8 cellular contexts compared by ENCODE assay signal in the genomic region with DNA sequence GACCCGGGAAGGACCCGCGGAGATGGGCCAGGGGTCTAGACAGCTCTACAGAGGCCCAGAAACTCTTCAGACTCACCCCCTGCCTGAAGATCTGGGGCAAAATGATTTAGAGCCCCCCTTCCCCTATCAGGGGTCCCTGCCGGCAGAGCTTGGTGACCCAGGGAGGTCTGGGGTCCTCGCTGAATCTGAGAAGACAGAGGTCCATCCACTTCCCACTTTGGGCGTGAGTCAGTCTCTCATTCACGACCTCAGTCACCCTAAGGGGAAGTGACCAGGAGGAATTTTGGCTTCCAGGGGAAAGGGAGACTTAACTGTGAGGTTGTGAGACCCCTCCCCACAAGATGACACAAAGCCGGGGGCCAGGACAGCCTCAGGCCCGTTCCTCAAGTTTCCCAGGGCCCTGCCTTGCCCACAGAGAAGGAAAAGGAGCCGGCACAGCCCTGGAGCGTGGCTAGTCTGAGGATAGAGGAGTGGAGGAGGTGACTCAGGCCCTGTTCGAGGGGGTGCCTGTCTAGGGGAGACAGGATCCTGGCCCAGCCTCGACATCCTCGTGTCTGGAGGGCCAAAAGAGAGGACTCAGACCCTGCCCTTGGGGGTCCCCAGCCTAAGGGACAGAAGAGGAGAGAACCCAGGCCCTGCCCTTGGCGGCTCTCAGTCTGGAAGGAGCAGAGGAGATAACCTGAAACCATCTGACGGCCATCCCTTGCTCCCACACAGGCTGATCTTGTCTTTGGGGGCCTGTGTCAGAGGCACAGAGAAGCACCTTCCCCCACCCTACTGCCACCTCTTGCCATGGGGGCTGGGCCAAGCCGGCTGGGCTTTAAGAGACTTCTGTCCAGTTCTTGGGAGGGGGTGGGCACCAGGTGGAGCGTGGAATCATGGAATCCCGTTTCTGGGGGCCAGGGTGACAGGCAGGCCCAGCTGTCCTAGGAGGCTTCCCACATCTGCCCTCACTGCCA. TPM values are rescaled to one million over a fixed set of nuclear protein-coding genes. Genes with fewer than 3 reads are reported as not detected.
DNase-seq lines count a peak whose midpoint lies in the region; ATAC-seq and TF ChIP-seq lines count a peak whose summit lies in the region.

No MANE protein-coding gene starts in this region.

- H3K9me3 Mint-ChIP-seq in activated T-helper 1 cell treated with anti-CD3 and anti-CD28 coated beads, Interleukin-12 subunit alpha, Interleukin-12 subunit beta, Interleukin-2, Interleukin-4 antibody, amounts not matched to agents 30 ng/mL and 10 ng/mL and 1 ng/mL, durations not matched to agents 14 hours and 24 hours and 36 hours: no peaks in the 10 kb centered on the region
- H3K9me3 Mint-ChIP-seq in CD4-positive, alpha-beta memory T cell: no peaks in the 10 kb centered on the region
- no peaks in the 10 kb centered on the region for H3K9me3 Mint-ChIP-seq in activated CD4-positive, alpha-beta memory T cell treated with anti-CD3 and anti-CD28 coated beads, Interleukin-2, amount 10 ng/mL, durations not matched to agents 7 days and 5 days

- H3K9me3 ChIP-seq in heart right ventricle: no peaks in the 10 kb centered on the region
- no peaks in the 10 kb centered on the region for H3K9me3 ChIP-seq in CD4-positive, alpha-beta memory T cell (ENCODE audit: control insufficient read depth in 1 of 2, low read length in 2 of 2)

- peak in 6 of 8 donors; percentile 12 to 48 (median 36) for ATAC-seq in heart right ventricle
- ATAC-seq in HG03139 (IDR thresholded peaks at IDR 0.05; ENCODE audit: unreplicated experiment): no peak

- H3K4me1 ChIP-seq in heart right ventricle: peaks cover 17 to 73% (median 50%) of the 10 kb centered on the region in 9 donors
- H3K4me1 ChIP-seq in CD4-positive, alpha-beta memory T cell (ENCODE audit: insufficient read depth, low read length): no peaks in the 10 kb centered on the region

- POLR2A ChIA-PET in CD4-positive, alpha-beta memory T cell (lab: Charles Lee; ENCODE audit: partially characterized antibody): no interaction called here
- POLR2A ChIA-PET in activated CD4-positive, alpha-beta memory T cell treated with anti-CD3 and anti-CD28 coated beads, Interleukin-2, amount 10 ng/mL, durations not matched to agents 7 days and 5 days (lab: Charles Lee): no interaction called here

- H3K27me3 Mint-ChIP-seq in activated T-helper 1 cell treated with anti-CD3 and anti-CD28 coated beads, Interleukin-12 subunit alpha, Interleukin-12 subunit beta, Interleukin-2, Interleukin-4 antibody, amounts not matched to agents 30 ng/mL and 10 ng/mL and 1 ng/mL, durations not matched to agents 14 hours and 24 hours and 36 hours (ENCODE audit: insufficient read depth): peaks cover 18% of the 10 kb centered on the region
- H3K27me3 Mint-ChIP-seq in CD4-positive, alpha-beta memory T cell: peaks cover 9 to 22% of the 10 kb centered on the region in 2 donors
- H3K27me3 Mint-ChIP-seq in activated CD4-positive, alpha-beta memory T cell treated with anti-CD3 and anti-CD28 coated beads, Interleukin-2, amount 10 ng/mL, durations not matched to agents 7 days and 5 days: peaks cover 14% of the 10 kb centered on the region

- TF ChIP-seq CTCF in heart right ventricle (IDR thresholded peaks at IDR 0.05): no peak

- H3K36me3 ChIP-seq in heart right ventricle: no peaks in the 10 kb centered on the region
- no peaks in the 10 kb centered on the region for H3K36me3 ChIP-seq in CD4-positive, alpha-beta memory T cell (ENCODE audit: insufficient read depth, low read length)

- peak; percentile 80 for DNase-seq in GM03348 (ENCODE audit: low spot score)
- DNase-seq in activated T-helper 1 cell treated with anti-CD3 and anti-CD28 coated beads, Interleukin-12 subunit alpha, Interleukin-12 subunit beta, Interleukin-2, Interleukin-4 antibody, amounts not matched to agents 30 ng/mL and 10 ng/mL and 1 ng/mL, durations not matched to agents 14 hours and 24 hours and 36 hours (ENCODE audit: low spot score): no peak
- DNase-seq in heart right ventricle: peak in 1 of 2 donors; percentile 13
- DNase-seq in retina: peak; percentile 65
- DNase-seq in CD4-positive, alpha-beta memory T cell: no peak
- DNase-seq in amniotic stem cell (lab: John Stamatoyannopoulos, UW): no peak
- DNase-seq in activated CD4-positive, alpha-beta memory T cell treated with anti-CD3 and anti-CD28 coated beads, Interleukin-2, amount 10 ng/mL, durations not matched to agents 7 days and 5 days: no peak

- H3K27me3 ChIP-seq in heart right ventricle: peaks cover 0 to 24% (median 0%) of the 10 kb centered on the region in 7 donors
- peaks cover 4% of the 10 kb centered on the region for H3K27me3 ChIP-seq in CD4-positive, alpha-beta memory T cell (ENCODE audit: insufficient read depth, low read length)

- WGBS in heart right ventricle, 2 donors: 63 to 68% methylated on average over 19 of the region's 19 CpGs

- H3K4me3 Mint-ChIP-seq in activated T-helper 1 cell treated with anti-CD3 and anti-CD28 coated beads, Interleukin-12 subunit alpha, Interleukin-12 subunit beta, Interleukin-2, Interleukin-4 antibody, amounts not matched to agents 30 ng/mL and 10 ng/mL and 1 ng/mL, durations not matched to agents 14 hours and 24 hours and 36 hours: no peak overlapping the region
- H3K4me3 Mint-ChIP-seq in CD4-positive, alpha-beta memory T cell: peak overlapping the region in 1 of 8 donors; percentile 2
- H3K4me3 Mint-ChIP-seq in activated CD4-positive, alpha-beta memory T cell treated with anti-CD3 and anti-CD28 coated beads, Interleukin-2, amount 10 ng/mL, durations not matched to agents 7 days and 5 days: no peak overlapping the region

- peak overlapping the region in 8 of 10 donors; percentile 62 to 85 (median 71) for H3K27ac ChIP-seq in heart right ventricle
- no peak overlapping the region for H3K27ac ChIP-seq in CD4-positive, alpha-beta memory T cell (ENCODE audit: low read depth, low read length)

- H3K4me1 Mint-ChIP-seq in activated T-helper 1 cell treated with anti-CD3 and anti-CD28 coated beads, Interleukin-12 subunit alpha, Interleukin-12 subunit beta, Interleukin-2, Interleukin-4 antibody, amounts not matched to agents 30 ng/mL and 10 ng/mL and 1 ng/mL, durations not matched to agents 14 hours and 24 hours and 36 hours (ENCODE audit: low read depth): peaks cover 29% of the 10 kb centered on the region
- H3K4me1 Mint-ChIP-seq in CD4-positive, alpha-beta memory T cell: peaks cover 0 to 4% (median under 1%) of the 10 kb centered on the region in 4 donors
- peaks cover 5% of the 10 kb centered on the region for H3K4me1 Mint-ChIP-seq in activated CD4-positive, alpha-beta memory T cell treated with anti-CD3 and anti-CD28 coated beads, Interleukin-2, amount 10 ng/mL, durations not matched to agents 7 days and 5 days

- peaks cover 3% of the 10 kb centered on the region for H3K36me3 Mint-ChIP-seq in activated T-helper 1 cell treated with anti-CD3 and anti-CD28 coated beads, Interleukin-12 subunit alpha, Interleukin-12 subunit beta, Interleukin-2, Interleukin-4 antibody, amounts not matched to agents 30 ng/mL and 10 ng/mL and 1 ng/mL, durations not matched to agents 14 hours and 24 hours and 36 hours (ENCODE audit: low read depth)
- H3K36me3 Mint-ChIP-seq in CD4-positive, alpha-beta memory T cell: no peaks in the 10 kb centered on the region
- no peaks in the 10 kb centered on the region for H3K36me3 Mint-ChIP-seq in activated CD4-positive, alpha-beta memory T cell treated with anti-CD3 and anti-CD28 coated beads, Interleukin-2, amount 10 ng/mL, durations not matched to agents 7 days and 5 days (ENCODE audit: low read depth)

- intact Hi-C loops in activated T-helper 1 cell treated with anti-CD3 and anti-CD28 coated beads, Interleukin-12 subunit alpha, Interleukin-12 subunit beta, Interleukin-2, Interleukin-4 antibody, amounts not matched to agents 30 ng/mL and 10 ng/mL and 1 ng/mL, durations not matched to agents 14 hours and 24 hours and 36 hours (cut with micrococcal nuclease): no loop called here
- intact Hi-C loops in heart right ventricle (cut with DNase I): no loop called here
- intact Hi-C loops in CD4-positive, alpha-beta memory T cell (cut with micrococcal nuclease): no loop called here

- peak overlapping the region; percentile 34 for H3K27ac Mint-ChIP-seq in activated T-helper 1 cell treated with anti-CD3 and anti-CD28 coated beads, Interleukin-12 subunit alpha, Interleukin-12 subunit beta, Interleukin-2, Interleukin-4 antibody, amounts not matched to agents 30 ng/mL and 10 ng/mL and 1 ng/mL, durations not matched to agents 14 hours and 24 hours and 36 hours
- H3K27ac Mint-ChIP-seq in CD4-positive, alpha-beta memory T cell: no peak overlapping the region
- H3K27ac Mint-ChIP-seq in activated CD4-positive, alpha-beta memory T cell treated with anti-CD3 and anti-CD28 coated beads, Interleukin-2, amount 10 ng/mL, durations not matched to agents 7 days and 5 days: no peak overlapping the region

- H3K4me3 ChIP-seq in heart right ventricle: peak overlapping the region in 9 of 10 donors; percentile 45 to 67 (median 58)
- no peak overlapping the region for H3K4me3 ChIP-seq in CD4-positive, alpha-beta memory T cell (ENCODE audit: low read length in 2 of 2)

- CTCF ChIA-PET in CD4-positive, alpha-beta memory T cell (lab: Charles Lee; ENCODE audit: partially characterized antibody): no interaction called here
- CTCF ChIA-PET in activated CD4-positive, alpha-beta memory T cell treated with anti-CD3 and anti-CD28 coated beads, Interleukin-2, amount 10 ng/mL, durations not matched to agents 7 days and 5 days (lab: Charles Lee): no interaction called here

RNA-seq across cellular contexts. Expression of gene PDLIM4, which starts 0.9 kb away (rescaled TPM):
- 1.4 and 2.0 TPM in 2 replicates for total RNA-seq in activated T-helper 1 cell treated with anti-CD3 and anti-CD28 coated beads, Interleukin-12 subunit alpha, Interleukin-12 subunit beta, Interleukin-2, Interleukin-4 antibody, amounts not matched to agents 30 ng/mL and 10 ng/mL and 1 ng/mL, durations not matched to agents 14 hours and 24 hours and 36 hours
- 1 to 10 TPM; 2.1 to 8.7 (median 3.4) TPM for total RNA-seq in heart right ventricle
- 10 to 100 TPM in 1 of 2 donors, 1 to 10 TPM in 1; 3.4 to 15.3 TPM for polyA plus RNA-seq in heart right ventricle
- not detected for total RNA-seq in CD4-positive, alpha-beta memory T cell
- polyA plus RNA-seq in CD4-positive, alpha-beta memory T cell: not detected
- not detected for total RNA-seq in activated CD4-positive, alpha-beta memory T cell treated with anti-CD3 and anti-CD28 coated beads, Interleukin-2, amount 10 ng/mL, durations not matched to agents 7 days and 5 days

RNA-seq across cellular contexts. Expression of gene P4HA2, which starts 30.7 kb away (rescaled TPM):
- 48.7 and 49.4 TPM in 2 replicates for total RNA-seq in activated T-helper 1 cell treated with anti-CD3 and anti-CD28 coated beads, Interleukin-12 subunit alpha, Interleukin-12 subunit beta, Interleukin-2, Interleukin-4 antibody, amounts not matched to agents 30 ng/mL and 10 ng/mL and 1 ng/mL, durations not matched to agents 14 hours and 24 hours and 36 hours
- total RNA-seq in heart right ventricle: 10 to 100 TPM; 35.0 to 77.1 (median 52.4) TPM
- 10 to 100 TPM; 27.2 to 97.0 TPM for polyA plus RNA-seq in heart right ventricle
- under 1 TPM; 0.28 to 0.96 TPM for total RNA-seq in CD4-positive, alpha-beta memory T cell
- polyA plus RNA-seq in CD4-positive, alpha-beta memory T cell: under 1 TPM in 1 of 2 donors, not detected in 1; 0.14 TPM
- total RNA-seq in activated CD4-positive, alpha-beta memory T cell treated with anti-CD3 and anti-CD28 coated beads, Interleukin-2, amount 10 ng/mL, durations not matched to agents 7 days and 5 days: 10 to 100 TPM in 1 of 2 experiments, 1 to 10 TPM in 1; 9.7 to 10.5 TPM

RNA-seq across cellular contexts. Expression of gene SLC22A4, which starts 35.8 kb away (rescaled TPM):
- total RNA-seq in activated T-helper 1 cell treated with anti-CD3 and anti-CD28 coated beads, Interleukin-12 subunit alpha, Interleukin-12 subunit beta, Interleukin-2, Interleukin-4 antibody, amounts not matched to agents 30 ng/mL and 10 ng/mL and 1 ng/mL, durations not matched to agents 14 hours and 24 hours and 36 hours: 1.6 and 2.6 TPM in 2 replicates
- total RNA-seq in heart right ventricle: 1 to 10 TPM in 8 of 10 donors, under 1 TPM in 2; 0.39 to 9.0 (median 2.1) TPM
- polyA plus RNA-seq in heart right ventricle: 1 to 10 TPM in 1 of 2 donors, under 1 TPM in 1; 0.51 to 2.7 TPM
- total RNA-seq in CD4-positive, alpha-beta memory T cell: under 1 TPM in 1 of 2 experiments, not detected in 1; 0.22 TPM
- polyA plus RNA-seq in CD4-positive, alpha-beta memory T cell: not detected
- under 1 TPM; 0.10 to 0.28 TPM for total RNA-seq in activated CD4-positive, alpha-beta memory T cell treated with anti-CD3 and anti-CD28 coated beads, Interleukin-2, amount 10 ng/mL, durations not matched to agents 7 days and 5 days

Comparison
In these comparisons a context has a peak if more than half of its experiments do, and no peak if none do; other contexts are left out.
1. DNase-seq: peak in GM03348 (single experiment) and retina (single experiment); none in activated T-helper 1 cell treated with anti-CD3 and anti-CD28 coated beads, Interleukin-12 subunit alpha, Interleukin-12 subunit beta, Interleukin-2, Interleukin-4 antibody, amounts not matched to agents 30 ng/mL and 10 ng/mL and 1 ng/mL, durations not matched to agents 14 hours and 24 hours and 36 hours (single experiment), CD4-positive, alpha-beta memory T cell (0 of 5), amniotic stem cell (single experiment) and activated CD4-positive, alpha-beta memory T cell treated with anti-CD3 and anti-CD28 coated beads, Interleukin-2, amount 10 ng/mL, durations not matched to agents 7 days and 5 days (single experiment).
2. H3K4me3 ChIP-seq: peak in heart right ventricle (9 of 10); none in CD4-positive, alpha-beta memory T cell (0 of 2).
3. RNA of gene P4HA2, which starts 30.7 kb away (total RNA-seq): 35.0 to 77.1 TPM in heart right ventricle, 48.7 to 49.4 TPM in activated T-helper 1 cell treated with anti-CD3 and anti-CD28 coated beads, Interleukin-12 subunit alpha, Interleukin-12 subunit beta, Interleukin-2, Interleukin-4 antibody, amounts not matched to agents 30 ng/mL and 10 ng/mL and 1 ng/mL, durations not matched to agents 14 hours and 24 hours and 36 hours and 9.7 to 10.5 TPM in activated CD4-positive, alpha-beta memory T cell treated with anti-CD3 and anti-CD28 coated beads, Interleukin-2, amount 10 ng/mL, durations not matched to agents 7 days and 5 days; 0.28 to 0.96 TPM in CD4-positive, alpha-beta memory T cell; every median in the first group is over 4 times any median in the second.